ENCODE assay signal across 8 cellular contexts in genomic region chr2:71510196-71510807, GRCh38. TPM values are rescaled to one million over a fixed set of nuclear protein-coding genes. Genes with fewer than 3 reads are reported as not detected.
DNase-seq lines count a peak whose midpoint lies in the region; ATAC-seq and TF ChIP-seq lines count a peak whose summit lies in the region.

No MANE protein-coding gene starts in this region.

- peaks cover 2% of the 10 kb centered on the region for H3K4me1 Mint-ChIP-seq in activated B cell treated with CpG ODN at 0.5 μM for 24 hours

- peaks cover 5% of the 10 kb centered on the region for H3K27me3 Mint-ChIP-seq in activated B cell treated with CpG ODN at 0.5 μM for 24 hours

- H3K27ac Mint-ChIP-seq in activated B cell treated with CpG ODN at 0.5 μM for 24 hours = no peak overlapping the region

- intact Hi-C loops in activated B cell treated with CpG ODN at 0.5 μM for 24 hours (cut with micrococcal nuclease) = loop anchor here (1.0 kb wide), 4 partner anchors 211 to 461 kb away; no protein-coding TSS in a partner anchor

- H3K4me3 Mint-ChIP-seq in activated B cell treated with CpG ODN at 0.5 μM for 24 hours = no peak overlapping the region

- CTCF ChIA-PET in activated B cell treated with CpG ODN at 0.5 μM for 24 hours (lab: Charles Lee) = interaction anchor here (0.7 to 3.8 kb wide), 17 partner anchors 9 to 354 kb away, joined by 3 to 112 read pairs (median 3); partner anchors contain the start of gene ZNF638

- H3K9me3 Mint-ChIP-seq in activated B cell treated with CpG ODN at 0.5 μM for 24 hours = no peaks in the 10 kb centered on the region

- peak; percentile 67 for ATAC-seq in GM21423 (IDR thresholded peaks at IDR 0.05; ENCODE audit: unreplicated experiment)
- ATAC-seq in activated B cell treated with CpG ODN at 0.5 μM for 24 hours (ENCODE audit: low read depth) = peak; percentile 74
- no peak for ATAC-seq in HG03520 (IDR thresholded peaks at IDR 0.05; ENCODE audit: unreplicated experiment)

- no peak for TF ChIP-seq CTCF in activated B cell treated with CpG ODN at 0.5 μM for 24 hours (IDR thresholded peaks at IDR 0.05)
- peak; percentile 90 for TF ChIP-seq CTCF in cardiac fibroblast (IDR thresholded peaks at IDR 0.05; ENCODE audit: low read depth, low read length)

- DNase-seq in CD1c-positive myeloid dendritic cell (ENCODE audit: extremely low spot score) (peak; percentile 69), NCI-H1930 (lab: John Stamatoyannopoulos, UW) (peak; percentile 13 to 42), activated B cell treated with CpG ODN at 0.5 μM for 24 hours (peak; percentile 57), cardiac fibroblast (ENCODE audit: low read depth in 2 of 2) (peak; percentile 67 to 75), kidney glomerular epithelial cell (lab: John Stamatoyannopoulos, UW) (peak; percentile 53)
- DNase-seq in stimulated activated CD4-positive, alpha-beta T cell treated with anti-CD3 and anti-CD28 coated beads, Interleukin-2, amount 100 ng/mL, for 4 hours (ENCODE audit: low read depth) = peak; percentile 63

- H3K4me3 ChIP-seq in cardiac fibroblast (replicated peaks in 1 of 2; ENCODE audit: low read depth in 2 of 2, low read length in 2 of 2) = no peak overlapping the region

- POLR2A ChIA-PET in activated B cell treated with CpG ODN at 0.5 μM for 24 hours (lab: Charles Lee) = interaction anchor here (1.2 kb wide), 1 partner anchor 211 kb away, joined by 3 read pairs; no protein-coding TSS in a partner anchor

- no peaks in the 10 kb centered on the region for H3K36me3 Mint-ChIP-seq in activated B cell treated with CpG ODN at 0.5 μM for 24 hours (ENCODE audit: low read depth)

RNA-seq across cellular contexts. Expression of gene DYSF, which starts 56.9 kb away (rescaled TPM):
- 0.10 and 0.13 TPM in 2 replicates for total RNA-seq in activated B cell treated with CpG ODN at 0.5 μM for 24 hours
